ENCODE assay signal across 20 cellular contexts in genomic region chrY:12941725-12942687, GRCh38. TPM values are rescaled to one million over a fixed set of nuclear protein-coding genes. Genes with fewer than 3 reads are reported as not detected.
"Had no signal": no experiment of that assay in that cellular context is flagged by ENCODE, and none has a peak within 500 bp of the region (broad histone marks: within the 10 kb centered on the region; RNA-seq: fewer than 3 reads in every experiment).

No MANE protein-coding gene starts in this region.

- H3K27me3 Mint-ChIP-seq: activated naive CD4-positive, alpha-beta T cell treated with anti-CD3 and anti-CD28 coated beads, Interleukin-2, amount 50 U/mL, for 24 hours; natural killer cell treated with Interleukin-12 subunit alpha and Interleukin-12 subunit beta and Interleukin-15 and Interleukin-18, amount 100 ng/mL, for 72 hours had no signal

- DNase-seq: activated CD8-positive, alpha-beta memory T cell treated with anti-CD3 and anti-CD28 coated beads for 24 hours; activated CD8-positive, alpha-beta memory T cell treated with anti-CD3 and anti-CD28 coated beads, Interleukin-2, amount 50 U/mL, for 48 hours; activated effector memory CD4-positive, alpha-beta T cell treated with anti-CD3 and anti-CD28 coated beads, Interleukin-2, amount 50 U/mL, for 16 hours; activated T-cell treated with anti-CD3 and anti-CD28 coated beads, Interleukin-2, amount 50 U/mL, for 72 hours; colonic mucosa; foreskin keratinocyte; glutamatergic neuron; hippocampal formation; kidney; stimulated activated CD4-positive, alpha-beta T cell treated with anti-CD3 and anti-CD28 coated beads, Interleukin-4, amount 100 ng/mL, for 24 hours; upper lobe of right lung had no signal

- ATAC-seq: activated CD4-positive, CD25-positive, alpha-beta regulatory T cell treated with anti-CD3 and anti-CD28 coated beads, Interleukin-2, amount 50 U/mL, for 24 hours; activated T-cell treated with anti-CD3 and anti-CD28 coated beads, Interleukin-2, amount 50 U/mL, for 72 hours; foreskin keratinocyte; left lobe of liver; natural killer cell treated with Interleukin-12 subunit alpha and Interleukin-12 subunit beta and Interleukin-15 and Interleukin-18, amount 100 ng/mL, for 72 hours; sciatic nerve; stimulated activated effector memory CD8-positive, alpha-beta T cell treated with anti-CD3 and anti-CD28 coated beads, Interleukin-12 subunit alpha, Interleukin-12 subunit beta, amount 100 ng/mL, for 72 hours; upper lobe of right lung had no signal

- H3K4me1 Mint-ChIP-seq: activated naive CD4-positive, alpha-beta T cell treated with anti-CD3 and anti-CD28 coated beads, Interleukin-2, amount 50 U/mL, for 24 hours; central memory CD8-positive, alpha-beta T cell; stimulated activated effector memory CD8-positive, alpha-beta T cell treated with anti-CD3 and anti-CD28 coated beads, Interleukin-12 subunit alpha, Interleukin-12 subunit beta, amount 100 ng/mL, for 72 hours had no signal

- H3K4me3 Mint-ChIP-seq: activated naive CD4-positive, alpha-beta T cell treated with anti-CD3 and anti-CD28 coated beads, Interleukin-2, amount 50 U/mL, for 24 hours; activated T-cell treated with anti-CD3 and anti-CD28 coated beads, Interleukin-2, amount 50 U/mL, for 72 hours; central memory CD8-positive, alpha-beta T cell; natural killer cell treated with Interleukin-12 subunit alpha and Interleukin-12 subunit beta and Interleukin-15 and Interleukin-18, amount 100 ng/mL, for 72 hours; stimulated activated effector memory CD8-positive, alpha-beta T cell treated with anti-CD3 and anti-CD28 coated beads, Interleukin-12 subunit alpha, Interleukin-12 subunit beta, amount 100 ng/mL, for 72 hours had no signal

- H3K9me3 Mint-ChIP-seq: activated naive CD4-positive, alpha-beta T cell treated with anti-CD3 and anti-CD28 coated beads, Interleukin-2, amount 50 U/mL, for 24 hours; activated T-cell treated with anti-CD3 and anti-CD28 coated beads, Interleukin-2, amount 50 U/mL, for 72 hours; central memory CD8-positive, alpha-beta T cell; natural killer cell treated with Interleukin-12 subunit alpha and Interleukin-12 subunit beta and Interleukin-15 and Interleukin-18, amount 100 ng/mL, for 72 hours; stimulated activated effector memory CD8-positive, alpha-beta T cell treated with anti-CD3 and anti-CD28 coated beads, Interleukin-12 subunit alpha, Interleukin-12 subunit beta, amount 100 ng/mL, for 72 hours had no signal

- H3K27ac Mint-ChIP-seq: activated naive CD4-positive, alpha-beta T cell treated with anti-CD3 and anti-CD28 coated beads, Interleukin-2, amount 50 U/mL, for 24 hours; activated T-cell treated with anti-CD3 and anti-CD28 coated beads, Interleukin-2, amount 50 U/mL, for 72 hours; natural killer cell treated with Interleukin-12 subunit alpha and Interleukin-12 subunit beta and Interleukin-15 and Interleukin-18, amount 100 ng/mL, for 72 hours; stimulated activated effector memory CD8-positive, alpha-beta T cell treated with anti-CD3 and anti-CD28 coated beads, Interleukin-12 subunit alpha, Interleukin-12 subunit beta, amount 100 ng/mL, for 72 hours had no signal

- H3K36me3 Mint-ChIP-seq: activated naive CD4-positive, alpha-beta T cell treated with anti-CD3 and anti-CD28 coated beads, Interleukin-2, amount 50 U/mL, for 24 hours; natural killer cell treated with Interleukin-12 subunit alpha and Interleukin-12 subunit beta and Interleukin-15 and Interleukin-18, amount 100 ng/mL, for 72 hours; stimulated activated effector memory CD8-positive, alpha-beta T cell treated with anti-CD3 and anti-CD28 coated beads, Interleukin-12 subunit alpha, Interleukin-12 subunit beta, amount 100 ng/mL, for 72 hours had no signal

RNA-seq across cellular contexts. Expression of gene DDX3Y, which starts 37.3 kb away (rescaled TPM):
- total RNA-seq: ascending aorta, fibroblast of lung, kidney, sciatic nerve had no signal
